Comparison of ENCODE assay signal across 28 cellular contexts in the genomic region with DNA sequence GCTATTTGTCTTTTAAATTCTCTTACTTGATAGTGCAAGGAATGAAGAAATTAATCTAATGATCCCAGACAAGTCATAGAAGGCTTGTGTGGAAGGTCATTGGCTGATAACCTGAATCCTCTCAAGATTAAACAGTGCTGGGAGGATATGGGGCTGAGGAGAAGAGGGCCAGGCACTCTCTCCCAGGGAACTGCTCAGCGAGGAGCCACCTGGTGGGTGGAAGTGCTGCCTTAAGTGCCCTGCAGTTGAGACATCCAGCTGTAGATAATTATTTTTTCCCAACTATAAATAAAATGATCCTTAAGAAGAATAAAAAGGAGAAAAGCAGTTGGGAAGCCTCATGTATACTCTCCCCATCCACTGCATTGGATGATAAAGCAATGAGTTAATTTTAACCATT. TPM values are rescaled to one million over a fixed set of nuclear protein-coding genes. Genes with fewer than 3 reads are reported as not detected.
A peak's percentile ranks its signal among the peaks of the same experiment; 100 is the strongest.
DNase-seq lines count a peak whose midpoint lies in the region; ATAC-seq, FAIRE-seq and TF ChIP-seq lines count a peak whose summit lies in the region.
"Had no signal": no experiment of that assay in that cellular context is flagged by ENCODE, and none has a peak within 500 bp of the region (broad histone marks: within the 10 kb centered on the region; RNA-seq: fewer than 3 reads in every experiment).

No MANE protein-coding gene starts in this region.

- H3K4me2 ChIP-seq in GM23338 (no peak overlapping the region), OCI-LY7 (ENCODE audit: low read length) (no peak overlapping the region)
- H3K4me2 ChIP-seq: hepatocyte had no signal

- H3K4me1 Mint-ChIP-seq in GM23338, result no peaks in the 10 kb centered on the region
- H3K4me1 Mint-ChIP-seq: activated B cell treated with CpG ODN at 0.5 μM for 24 hours; activated naive CD8-positive, alpha-beta T cell treated with anti-CD3 and anti-CD28 coated beads for 36 hours; nephron had no signal

- H3K27me3 Mint-ChIP-seq in GM23338 (ENCODE audit: insufficient read depth, low read depth, poor library complexity), result no peaks in the 10 kb centered on the region
- H3K27me3 Mint-ChIP-seq: activated B cell treated with CpG ODN at 0.5 μM for 24 hours; activated naive CD8-positive, alpha-beta T cell treated with anti-CD3 and anti-CD28 coated beads for 36 hours had no signal

- WGBS in heart left ventricle, 4 donors, result 78 to 96% (median 89%) methylated on average over 1 of the region's 1 CpG

- H3K9me3 ChIP-seq in AG04450 (ENCODE audit: control insufficient read depth, insufficient read depth, low read length) (no peaks in the 10 kb centered on the region), heart left ventricle (peaks cover 0 to 3% (median 0%) of the 10 kb centered on the region in 12 donors), OCI-LY7 (ENCODE audit: low read length) (no peaks in the 10 kb centered on the region)
- H3K9me3 ChIP-seq: colonic mucosa, left ventricle myocardium inferior, sigmoid colon, stomach had no signal

- POLR2A ChIA-PET in AG04450 (lab: Yijun Ruan, JAX), result no interaction called here
- POLR2A ChIA-PET in OCI-LY7 (lab: Charles Lee), result interaction anchor here (0.6 kb wide), 1 partner anchor 977 kb away, joined by 6 read pairs; no protein-coding TSS in a partner anchor

- in situ Hi-C loops in astrocyte of the spinal cord (cut with HindIII; ENCODE audit: low sequenced_read_pairs), result no loop called here

- H4K20me1 ChIP-seq in GM23338 (replicated peaks; ENCODE audit: insufficient read depth), result no peaks in the 10 kb centered on the region
- H4K20me1 ChIP-seq in OCI-LY7 (ENCODE audit: insufficient read depth, low read length), result no peaks in the 10 kb centered on the region

- ATAC-seq in GM23338, result peak; percentile 48; the same call in 2 of the 3 replicates
- ATAC-seq in heart left ventricle, result no peak
- no peak for ATAC-seq in GM21528 (IDR thresholded peaks at IDR 0.05; ENCODE audit: low FRiP score, unreplicated experiment)
- ATAC-seq: CD8-positive, alpha-beta T cell had no signal

- H3K9me2 ChIP-seq in GM23338 (ENCODE audit: insufficient read depth) (no peaks in the 10 kb centered on the region), OCI-LY7 (ENCODE audit: insufficient read depth, low read length) (no peaks in the 10 kb centered on the region)

- no peaks in the 10 kb centered on the region for H3K79me2 ChIP-seq in GM23338 (replicated peaks; ENCODE audit: insufficient read depth)
- H3K79me2 ChIP-seq in OCI-LY7 (ENCODE audit: insufficient read depth, low read depth, low read length), result no peaks in the 10 kb centered on the region
- H3K79me2 ChIP-seq: hepatocyte, parathyroid adenoma had no signal

- TF ChIP-seq CTCF in AG04450 (IDR thresholded peaks at IDR 0.05; ENCODE audit: low read depth, low read length) (peak; percentile 38), GM23338 (conservative IDR thresholded peaks at IDR 0.05; ENCODE audit: low read depth in 2 of 2) (peak in 1 of 2 experiments; percentile 38; a peak in 1 of 4 replicates), astrocyte of the spinal cord (IDR thresholded peaks at IDR 0.05; ENCODE audit: low read depth, low read length) (peak; percentile 14), fibroblast of the aortic adventitia (IDR thresholded peaks at IDR 0.05; ENCODE audit: insufficient read depth, low read length) (peak; percentile 8), heart left ventricle (IDR thresholded peaks at IDR 0.05) (no peak), OCI-LY7 (conservative IDR thresholded peaks at IDR 0.05; ENCODE audit: low read length) (no peak)

- no peak overlapping the region for H3K4me3 Mint-ChIP-seq in GM23338
- H3K4me3 Mint-ChIP-seq: activated B cell treated with CpG ODN at 0.5 μM for 24 hours; activated naive CD8-positive, alpha-beta T cell treated with anti-CD3 and anti-CD28 coated beads for 36 hours; CD8-positive, alpha-beta T cell; nephron had no signal

- intact Hi-C loops in heart left ventricle (cut with DNase I), result no loop called here
- intact Hi-C loops in OCI-LY7 (cut with micrococcal nuclease; ENCODE audit: unreplicated experiment), result no loop called here

- no peak for FAIRE-seq in urothelium cell line (lab: Jason Lieb, UNC)
- FAIRE-seq: GM12892 had no signal

- BruUV-seq in OCI-LY7 (replicated peaks; lab: Mats Ljungman, UMichigan), result no TSS peak

- H3K4me3 ChIP-seq in AG04450 (ENCODE audit: low read depth, low read length) (no peak overlapping the region), GM23338 (no peak overlapping the region), astrocyte of the spinal cord (ENCODE audit: low read depth, low read length) (no peak overlapping the region), fibroblast of the aortic adventitia (ENCODE audit: low read depth, low read length) (no peak overlapping the region), heart left ventricle (no peak overlapping the region), OCI-LY7 (ENCODE audit: low read depth, low read length, poor library complexity, severe bottlenecking) (no peak overlapping the region)
- H3K4me3 ChIP-seq: colonic mucosa, hepatocyte, left ventricle myocardium inferior, sigmoid colon, stomach had no signal

- no peak for TF ChIP-seq POLR2A in heart left ventricle (IDR thresholded peaks at IDR 0.05)

- no peak overlapping the region for H3K27ac ChIP-seq in AG04450 (ENCODE audit: low read depth, low read length)
- H3K27ac ChIP-seq in GM23338 (ENCODE audit: low read depth), result no peak overlapping the region
- no peak overlapping the region for H3K27ac ChIP-seq in heart left ventricle
- H3K27ac ChIP-seq in OCI-LY7 (ENCODE audit: low read depth, low read length, poor library complexity, severe bottlenecking), result no peak overlapping the region
- H3K27ac ChIP-seq: colonic mucosa, hepatocyte, left ventricle myocardium inferior, parathyroid adenoma, RWPE1, sigmoid colon, stomach had no signal

- H3K36me3 Mint-ChIP-seq in GM23338 (ENCODE audit: low read depth), result no peaks in the 10 kb centered on the region
- H3K36me3 Mint-ChIP-seq: activated naive CD8-positive, alpha-beta T cell treated with anti-CD3 and anti-CD28 coated beads for 36 hours; CD8-positive, alpha-beta T cell had no signal

- no peak overlapping the region for H3K27ac Mint-ChIP-seq in GM23338
- H3K27ac Mint-ChIP-seq: activated B cell treated with CpG ODN at 0.5 μM for 24 hours; activated naive CD8-positive, alpha-beta T cell treated with anti-CD3 and anti-CD28 coated beads for 36 hours; CD8-positive, alpha-beta T cell; nephron had no signal

- no peaks in the 10 kb centered on the region for H3F3A ChIP-seq in GM23338 (replicated peaks; ENCODE audit: low read depth)

- no peaks in the 10 kb centered on the region for H3K9me3 Mint-ChIP-seq in GM23338
- H3K9me3 Mint-ChIP-seq: activated B cell treated with CpG ODN at 0.5 μM for 24 hours; activated naive CD8-positive, alpha-beta T cell treated with anti-CD3 and anti-CD28 coated beads for 36 hours had no signal

- H3K27me3 ChIP-seq in AG04450 (ENCODE audit: control insufficient read depth, insufficient read depth, low read length) (no peaks in the 10 kb centered on the region), GM23338 (ENCODE audit: insufficient read depth) (no peaks in the 10 kb centered on the region), heart left ventricle (no peaks in the 10 kb centered on the region)
- H3K27me3 ChIP-seq: colonic mucosa, hepatocyte, sigmoid colon, stomach had no signal

- H3K4me1 ChIP-seq in GM23338 (ENCODE audit: insufficient read depth) (no peaks in the 10 kb centered on the region), heart left ventricle (no peaks in the 10 kb centered on the region), OCI-LY7 (ENCODE audit: insufficient read depth, low read length, poor library complexity, severe bottlenecking) (no peaks in the 10 kb centered on the region)
- H3K4me1 ChIP-seq: colonic mucosa, left ventricle myocardium inferior, parathyroid adenoma, sigmoid colon, stomach had no signal

- no peak overlapping the region for H2AFZ ChIP-seq in GM23338
- H2AFZ ChIP-seq in OCI-LY7 (ENCODE audit: low read length), result no peak overlapping the region
- H2AFZ ChIP-seq: hepatocyte, parathyroid adenoma had no signal

- CTCF ChIA-PET in AG04450 (lab: Charles Lee), result interaction anchor here (1.0 kb wide), 1 partner anchor 288 kb away, joined by 4 read pairs; no protein-coding TSS in a partner anchor
- CTCF ChIA-PET in OCI-LY7 (lab: Charles Lee; ENCODE audit: unreplicated experiment), result no interaction called here

- H3K36me3 ChIP-seq in GM23338 (ENCODE audit: insufficient read depth) (no peaks in the 10 kb centered on the region), heart left ventricle (no peaks in the 10 kb centered on the region), OCI-LY7 (ENCODE audit: insufficient read depth, low read length) (no peaks in the 10 kb centered on the region)
- H3K36me3 ChIP-seq: colonic mucosa, left ventricle myocardium inferior, sigmoid colon, stomach had no signal

- DNase-seq in AG04450 (ENCODE audit: low read depth, low spot score), result no peak
- DNase-seq in GM23338 (ENCODE audit: low spot score), result no peak
- DNase-seq in astrocyte of the spinal cord (ENCODE audit: low read depth, low spot score), result no peak
- DNase-seq in fibroblast of the aortic adventitia (ENCODE audit: low read depth), result no peak
- DNase-seq in heart left ventricle, result no peak
- no peak for DNase-seq in OCI-LY7 (ENCODE audit: low spot score)
- DNase-seq in urothelium cell line (ENCODE audit: low spot score), result no peak
- DNase-seq: activated B cell treated with CpG ODN at 0.5 μM for 24 hours; activated CD4-positive, alpha-beta T cell treated with anti-CD3 and anti-CD28 coated beads, Interleukin-2, amount 50 U/mL, for 48 hours; activated CD8-positive, alpha-beta memory T cell treated with anti-CD3 and anti-CD28 coated beads, Interleukin-2, amount 50 U/mL, for 48 hours; activated naive CD8-positive, alpha-beta T cell treated with anti-CD3 and anti-CD28 coated beads for 36 hours; CD8-positive, alpha-beta T cell; colonic mucosa; DMS79 treated with DMSO at 0.1 percent for 48 hours; left ventricle myocardium inferior; NCI-H1417; NCI-H2081 treated with DMSO at 0.1 percent for 48 hours; NCI-H510A; sigmoid colon; stimulated activated CD4-positive, alpha-beta T cell treated with anti-CD3 and anti-CD28 coated beads, Interleukin-15, amount 100 ng/mL, for 24 hours; stomach; trophoblast cell had no signal

TF ChIP-seq in GM23338, 12 proteins besides CTCF, POLR2A, EP300 and RAD21:
- TF ChIP-seq ZNF114 (CRISPR knock-in tag; IDR thresholded peaks at IDR 0.05), result no peak
TF ChIP-seq in GM23338: peak in this region for 0.

RNA-seq across cellular contexts. Expression of gene BTBD3, which starts 47.9 kb away (rescaled TPM):
- polyA plus RNA-seq in AG04450 (2011; rRNA removed), result 49.3 and 55.5 TPM in 2 replicates
- polyA minus RNA-seq in AG04450 (2011; rRNA and poly(A)+ RNA removed), result 72.2 and 76.7 TPM in 2 replicates
- total RNA-seq in GM23338 (2014; rRNA removed; shearing (Covaris generic)), result 45.1 and 47.0 TPM in 2 replicates
- polyA plus RNA-seq in GM23338 (2016; fragmentation: Nextera tagmentation; extraction: Ambion mirVana), result 11.8 and 13.6 TPM in 2 replicates
- total RNA-seq in fibroblast of the aortic adventitia (ENCODE audit: low replicate concordance), result 23.6 and 96.2 TPM in 2 replicates
- 10 to 100 TPM; 18.0 to 33.9 (median 24.3) TPM for total RNA-seq in heart left ventricle
- polyA plus RNA-seq in heart left ventricle, result 10 to 100 TPM in 1 of 2 donors, 1 to 10 TPM in 1; 4.8 to 14.3 TPM
- 0.08 TPM in 1 of 2 replicates, not detected in the other for total RNA-seq in OCI-LY7 (2014; rRNA removed; shearing (Covaris generic))
- 0.26 and 0.82 TPM in 2 replicates for total RNA-seq in OCI-LY7 (2022)

Comparison
In these comparisons a context has a peak if more than half of its experiments do, and no peak if none do; other contexts are left out.
1. CTCF ChIP-seq: peak in AG04450 (single experiment), astrocyte of the spinal cord (single experiment) and fibroblast of the aortic adventitia (single experiment); none in heart left ventricle (0 of 12) and OCI-LY7 (single experiment).
2. RNA of gene BTBD3, which starts 47.9 kb away (total RNA-seq): 45.1 to 47.0 TPM in GM23338, 18.0 to 33.9 TPM in heart left ventricle and 23.6 to 96.2 TPM in fibroblast of the aortic adventitia; 0.08 to 0.82 TPM in OCI-LY7; every median in the first group is over 10 times any median in the second.